Comparison of ENCODE assay signal across 8 cellular contexts in the genomic region with DNA sequence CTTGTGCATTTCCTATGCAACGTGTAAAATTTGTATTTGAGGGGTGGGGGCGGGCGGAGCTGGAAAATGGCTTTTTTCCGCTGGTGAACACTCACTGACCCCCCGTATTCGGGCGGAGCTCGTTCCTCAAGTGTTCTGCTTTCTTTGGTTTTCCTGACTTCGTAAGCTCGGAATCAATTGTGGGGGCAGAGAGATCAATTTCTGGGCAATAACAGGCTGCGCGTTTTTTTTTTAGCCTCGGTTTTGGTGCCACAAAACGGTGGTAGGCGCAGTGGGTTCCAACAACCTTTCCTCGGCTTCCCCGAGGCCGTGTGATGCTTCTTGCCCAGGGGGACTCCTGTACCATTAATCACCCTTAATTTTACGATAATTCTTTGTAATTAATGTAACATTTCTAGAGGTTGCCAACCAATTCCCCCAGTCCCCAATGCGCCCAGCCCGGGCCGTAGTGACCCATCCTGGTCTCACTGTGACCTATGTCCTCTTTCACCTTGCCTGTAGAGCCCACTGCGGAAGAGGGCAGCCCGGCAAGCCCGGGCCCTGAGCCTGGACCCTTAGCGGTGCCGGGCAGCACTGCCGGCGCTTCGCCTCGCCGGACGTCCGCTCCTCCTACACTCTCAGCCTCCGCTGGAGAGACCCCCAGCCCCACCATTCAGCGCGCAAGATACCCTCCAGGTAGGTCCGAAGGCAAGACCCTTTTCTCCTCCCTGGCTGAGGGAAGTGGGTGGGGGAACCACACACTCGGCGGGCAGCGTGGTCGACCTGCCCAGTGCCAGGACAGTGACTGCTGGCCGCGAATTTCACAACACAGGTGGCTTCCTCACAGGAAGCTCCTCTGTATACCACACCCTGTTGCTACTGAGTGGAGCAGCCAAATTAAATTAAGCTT. TPM values are rescaled to one million over a fixed set of nuclear protein-coding genes. Genes with fewer than 3 reads are reported as not detected.
DNase-seq lines count a peak whose midpoint lies in the region; TF ChIP-seq lines count a peak whose summit lies in the region.

No MANE protein-coding gene starts in this region.

- H3K27me3 ChIP-seq in A673 (replicated peaks; ENCODE audit: insufficient read depth, low read depth, low read length, poor library complexity) (no peaks in the 10 kb centered on the region), HL-60 (ENCODE audit: insufficient read depth, poor library complexity, severe bottlenecking) (peaks cover 61% of the 10 kb centered on the region), colonic mucosa (peaks cover 75% of the 10 kb centered on the region), muscle layer of duodenum (ENCODE audit: low read depth, low read length) (peaks cover 39% of the 10 kb centered on the region)

- peaks cover 3% of the 10 kb centered on the region for H3K36me3 ChIP-seq in A673 (ENCODE audit: insufficient read depth, low read length, poor library complexity, severe bottlenecking)
- H3K36me3 ChIP-seq in colonic mucosa: no peaks in the 10 kb centered on the region
- H3K36me3 ChIP-seq in muscle layer of duodenum (ENCODE audit: control insufficient read depth in 1 of 2, insufficient read depth in 2 of 2, low read length in 2 of 2): peaks cover 0 to 13% of the 10 kb centered on the region in 2 donors

- H3K4me1 ChIP-seq in A673 (ENCODE audit: insufficient read depth, low read length, poor library complexity, severe bottlenecking) (peaks cover 11% of the 10 kb centered on the region), colonic mucosa (peaks cover 10% of the 10 kb centered on the region), muscle layer of duodenum (ENCODE audit: control insufficient read depth in 1 of 2, insufficient read depth in 2 of 2, low read length in 2 of 2) (peaks cover 8 to 19% of the 10 kb centered on the region in 2 donors)

- H3K27ac ChIP-seq in A673 (ENCODE audit: low read depth, low read length, poor library complexity, severe bottlenecking): no peak overlapping the region
- no peak overlapping the region for H3K27ac ChIP-seq in HL-60 (replicated peaks)
- H3K27ac ChIP-seq in colonic mucosa: no peak overlapping the region
- H3K27ac ChIP-seq in muscle layer of duodenum (ENCODE audit: low read length): no peak overlapping the region

- H3K4me3 ChIP-seq in A673 (ENCODE audit: low read depth, low read length, poor library complexity, severe bottlenecking): peak overlapping the region; percentile 85
- peak overlapping the region; percentile 85 for H3K4me3 ChIP-seq in HL-60 (replicated peaks; ENCODE audit: insufficient read depth, low read length)
- peak overlapping the region; percentile 67 for H3K4me3 ChIP-seq in colonic mucosa
- peak overlapping the region; percentile 85 to 93 for H3K4me3 ChIP-seq in muscle layer of duodenum (ENCODE audit: low read depth in 1 of 2, low read length in 2 of 2)

- CTCF ChIA-PET in A673 (lab: Charles Lee): interaction anchor here (0.6 to 1.1 kb wide), 5 partner anchors 9 to 397 kb away, joined by 3 to 8 read pairs (median 5); no protein-coding TSS in a partner anchor

- no TSS peak for BruUV-seq in A673 (replicated peaks; lab: Mats Ljungman, UMichigan)

- POLR2A ChIA-PET in A673 (lab: Charles Lee; ENCODE audit: low non-redundant PET): no interaction called here

- H3K9ac ChIP-seq in colonic mucosa (ENCODE audit: low read depth in 2 of 2, low read length in 2 of 2): no peak overlapping the region

- TF ChIP-seq CTCF in A673 (conservative IDR thresholded peaks at IDR 0.05; ENCODE audit: low read depth, low read length) (no peak), HL-60 (IDR thresholded peaks at IDR 0.05; ENCODE audit: insufficient read depth, low read length) (no peak), colonic mucosa (IDR thresholded peaks at IDR 0.05) (no peak)

- in situ Hi-C loops in KBM-7 (cut with MboI; ENCODE audit: low pct_unique_long_range_greater_than_20kb, low sequenced_read_pairs): no loop called here

- no peaks in the 10 kb centered on the region for H3K9me3 ChIP-seq in A673 (ENCODE audit: low read depth, low read length, poor library complexity, severe bottlenecking)
- no peaks in the 10 kb centered on the region for H3K9me3 ChIP-seq in colonic mucosa
- H3K9me3 ChIP-seq in muscle layer of duodenum (ENCODE audit: control insufficient read depth in 1 of 2, low read length in 2 of 2): no peaks in the 10 kb centered on the region

- intact Hi-C loops in A673 (cut with micrococcal nuclease; ENCODE audit: unreplicated experiment): loop anchor here (10.0 kb wide), 2 partner anchors 269 to 641 kb away; a partner anchor contains a TSS
- intact Hi-C loops in colonic mucosa (cut with DNase I): no loop called here

- DNase-seq in A673 (ENCODE audit: low spot score) (no peak), HL-60 (ENCODE audit: low read depth in 1 of 2, low spot score in 1 of 2) (peak in 1 of 2 experiments; percentile 11), colonic mucosa (no peak), amniotic stem cell (lab: John Stamatoyannopoulos, UW) (no peak), KBM-7 (no peak), NCI-H82 (lab: John Stamatoyannopoulos, UW) (no peak), NCI-H345 (lab: John Stamatoyannopoulos, UW) (no peak)

RNA-seq across cellular contexts. Expression of a gene that starts 3.7 kb away (rescaled TPM):
- total RNA-seq in A673 (2021) (6.4 and 6.6 TPM in 2 replicates), colonic mucosa (1 to 10 TPM in 1 of 2 donors, under 1 TPM in 1; 0.10 to 3.9 TPM)
